12 cellular contexts compared by ENCODE assay signal in genomic region chr7:70630647-70631457, GRCh38.
DNase-seq lines count a peak whose midpoint lies in the region; ATAC-seq and TF ChIP-seq lines count a peak whose summit lies in the region.
"Had no signal": no experiment of that assay in that cellular context is flagged by ENCODE, and none has a peak within 500 bp of the region (broad histone marks: within the 10 kb centered on the region; RNA-seq: fewer than 3 reads in every experiment).

No MANE protein-coding gene starts in this region.

- peak overlapping the region; percentile 23 for H3K4me3 Mint-ChIP-seq in mesothelial cell of epicardium
- H3K4me3 Mint-ChIP-seq: naive thymus-derived CD4-positive, alpha-beta T cell had no signal

- peak overlapping the region; percentile 45 for H3K27ac Mint-ChIP-seq in mesothelial cell of epicardium
- H3K27ac Mint-ChIP-seq: naive thymus-derived CD4-positive, alpha-beta T cell had no signal

- TF ChIP-seq CTCF in AG04449 (IDR thresholded peaks at IDR 0.05; ENCODE audit: insufficient read depth, low read length, missing control alignments) = no peak
- TF ChIP-seq CTCF in astrocyte of the spinal cord (IDR thresholded peaks at IDR 0.05; ENCODE audit: low read depth, low read length) = no peak
- no peak for TF ChIP-seq CTCF in mesothelial cell of epicardium (IDR thresholded peaks at IDR 0.05; ENCODE audit: unreplicated experiment)
- no peak for TF ChIP-seq CTCF in breast epithelium (IDR thresholded peaks at IDR 0.05)

- no peak for TF ChIP-seq POLR2A in breast epithelium (IDR thresholded peaks at IDR 0.05)

- intact Hi-C loops in breast epithelium (cut with DNase I; ENCODE audit: low total_unique reads) = no loop called here

- H3K9me3 ChIP-seq in breast epithelium = no peaks in the 10 kb centered on the region
- H3K9me3 ChIP-seq: body of pancreas, stomach had no signal

- POLR2A ChIA-PET in AG04449 (lab: Yijun Ruan, JAX) = interaction anchor here (0.5 kb wide), 1 partner anchor 1098 kb away, joined by 3 read pairs; no protein-coding TSS in a partner anchor

- no peaks in the 10 kb centered on the region for H3K36me3 ChIP-seq in breast epithelium
- H3K36me3 ChIP-seq: stomach had no signal

- H3K27ac ChIP-seq in breast epithelium = no peak overlapping the region
- H3K27ac ChIP-seq: body of pancreas, stomach had no signal

- no peak for ATAC-seq in GM21515 (IDR thresholded peaks at IDR 0.05; ENCODE audit: unreplicated experiment)
- ATAC-seq: body of pancreas; naive thymus-derived CD4-positive, alpha-beta T cell had no signal

- peaks cover 46% of the 10 kb centered on the region for H3K27me3 Mint-ChIP-seq in mesothelial cell of epicardium (ENCODE audit: low read depth)
- H3K27me3 Mint-ChIP-seq: naive thymus-derived CD4-positive, alpha-beta T cell had no signal

- H3K4me1 Mint-ChIP-seq in mesothelial cell of epicardium = peaks cover 26% of the 10 kb centered on the region

- H3K27me3 ChIP-seq in breast epithelium = no peaks in the 10 kb centered on the region
- H3K27me3 ChIP-seq: body of pancreas, stomach had no signal

- DNase-seq in AG04449 (ENCODE audit: low read depth, low spot score) (no peak), NCI-H1105 (lab: John Stamatoyannopoulos, UW) (peak; percentile 42), astrocyte of the spinal cord (ENCODE audit: low read depth, low spot score) (peak; percentile 75), mesothelial cell of epicardium (ENCODE audit: low spot score in 2 of 2, unreplicated experiment in 2 of 2) (peak in 1 of 2 experiments; percentile 63), breast epithelium (ENCODE audit: low spot score in 2 of 2) (no peak), NCI-H510A treated with DMSO at 0.1 percent for 48 hours (lab: John Stamatoyannopoulos, UW) (no peak), NCI-H345 (lab: John Stamatoyannopoulos, UW) (no peak)
- DNase-seq: naive thymus-derived CD4-positive, alpha-beta T cell; stimulated activated CD4-positive, alpha-beta T cell treated with anti-CD3 and anti-CD28 coated beads, Interleukin-2, amount 100 ng/mL, for 48 hours; stomach had no signal

- H3K4me3 ChIP-seq in AG04449 (ENCODE audit: low read depth, low read length) = peak overlapping the region; percentile 35
- no peak overlapping the region for H3K4me3 ChIP-seq in astrocyte of the spinal cord (ENCODE audit: low read depth, low read length)
- H3K4me3 ChIP-seq in breast epithelium = no peak overlapping the region
- H3K4me3 ChIP-seq: body of pancreas, stomach had no signal

- in situ Hi-C loops in astrocyte of the spinal cord (cut with HindIII; ENCODE audit: low sequenced_read_pairs) = no loop called here

- H3K9me3 Mint-ChIP-seq in mesothelial cell of epicardium = peaks cover 4% of the 10 kb centered on the region

- CTCF ChIA-PET in AG04449 (lab: Yijun Ruan, JAX) = no interaction called here

- peaks cover 8% of the 10 kb centered on the region for H3K36me3 Mint-ChIP-seq in mesothelial cell of epicardium

- no peaks in the 10 kb centered on the region for H3K4me1 ChIP-seq in breast epithelium
- H3K4me1 ChIP-seq: body of pancreas, stomach had no signal

Comparison
In these comparisons a context has a peak if more than half of its experiments do, and no peak if none do; other contexts are left out.
1. DNase-seq: peak in NCI-H1105 (single experiment) and astrocyte of the spinal cord (single experiment); none in AG04449 (single experiment), breast epithelium (0 of 2), NCI-H510A treated with DMSO at 0.1 percent for 48 hours (single experiment) and NCI-H345 (single experiment).